2 cellular contexts compared by ENCODE assay signal in the genomic region with DNA sequence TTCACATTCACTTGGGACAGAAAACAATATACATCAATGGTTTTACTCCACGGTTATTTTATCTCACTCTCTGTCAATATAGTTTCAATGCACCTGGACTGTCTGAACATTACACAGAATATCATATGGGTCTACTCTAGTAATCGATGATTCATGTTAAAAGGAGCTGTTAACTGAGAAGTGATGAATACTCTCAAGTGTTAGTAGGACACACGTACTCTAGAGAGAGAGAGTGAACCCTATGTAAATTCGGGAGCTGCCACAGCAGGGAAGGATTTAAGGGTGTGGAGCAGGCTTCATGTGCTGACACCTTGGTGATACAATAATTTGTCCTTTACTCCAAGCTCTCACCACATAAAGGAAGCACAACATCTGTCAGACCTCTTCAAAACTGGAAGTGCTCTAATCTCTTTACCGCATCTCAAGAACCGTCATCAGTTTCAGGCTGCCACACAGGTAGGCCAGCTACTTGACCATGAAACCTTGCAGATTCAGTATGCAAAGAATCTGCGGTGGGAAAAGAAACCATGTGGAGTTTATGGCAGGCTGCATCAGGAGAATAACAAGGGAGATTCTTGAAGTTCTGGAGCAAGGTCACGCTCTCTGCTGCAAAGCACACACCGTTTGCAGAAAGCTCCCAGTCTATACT.
A peak's percentile ranks its signal among the peaks of the same experiment; 100 is the strongest.
TF ChIP-seq lines count a peak whose summit lies in the region.

No MANE protein-coding gene starts in this region.

TF ChIP-seq in GM23338, 12 proteins besides CTCF, POLR2A, EP300 and RAD21:
- TF ChIP-seq, protein P1, sequence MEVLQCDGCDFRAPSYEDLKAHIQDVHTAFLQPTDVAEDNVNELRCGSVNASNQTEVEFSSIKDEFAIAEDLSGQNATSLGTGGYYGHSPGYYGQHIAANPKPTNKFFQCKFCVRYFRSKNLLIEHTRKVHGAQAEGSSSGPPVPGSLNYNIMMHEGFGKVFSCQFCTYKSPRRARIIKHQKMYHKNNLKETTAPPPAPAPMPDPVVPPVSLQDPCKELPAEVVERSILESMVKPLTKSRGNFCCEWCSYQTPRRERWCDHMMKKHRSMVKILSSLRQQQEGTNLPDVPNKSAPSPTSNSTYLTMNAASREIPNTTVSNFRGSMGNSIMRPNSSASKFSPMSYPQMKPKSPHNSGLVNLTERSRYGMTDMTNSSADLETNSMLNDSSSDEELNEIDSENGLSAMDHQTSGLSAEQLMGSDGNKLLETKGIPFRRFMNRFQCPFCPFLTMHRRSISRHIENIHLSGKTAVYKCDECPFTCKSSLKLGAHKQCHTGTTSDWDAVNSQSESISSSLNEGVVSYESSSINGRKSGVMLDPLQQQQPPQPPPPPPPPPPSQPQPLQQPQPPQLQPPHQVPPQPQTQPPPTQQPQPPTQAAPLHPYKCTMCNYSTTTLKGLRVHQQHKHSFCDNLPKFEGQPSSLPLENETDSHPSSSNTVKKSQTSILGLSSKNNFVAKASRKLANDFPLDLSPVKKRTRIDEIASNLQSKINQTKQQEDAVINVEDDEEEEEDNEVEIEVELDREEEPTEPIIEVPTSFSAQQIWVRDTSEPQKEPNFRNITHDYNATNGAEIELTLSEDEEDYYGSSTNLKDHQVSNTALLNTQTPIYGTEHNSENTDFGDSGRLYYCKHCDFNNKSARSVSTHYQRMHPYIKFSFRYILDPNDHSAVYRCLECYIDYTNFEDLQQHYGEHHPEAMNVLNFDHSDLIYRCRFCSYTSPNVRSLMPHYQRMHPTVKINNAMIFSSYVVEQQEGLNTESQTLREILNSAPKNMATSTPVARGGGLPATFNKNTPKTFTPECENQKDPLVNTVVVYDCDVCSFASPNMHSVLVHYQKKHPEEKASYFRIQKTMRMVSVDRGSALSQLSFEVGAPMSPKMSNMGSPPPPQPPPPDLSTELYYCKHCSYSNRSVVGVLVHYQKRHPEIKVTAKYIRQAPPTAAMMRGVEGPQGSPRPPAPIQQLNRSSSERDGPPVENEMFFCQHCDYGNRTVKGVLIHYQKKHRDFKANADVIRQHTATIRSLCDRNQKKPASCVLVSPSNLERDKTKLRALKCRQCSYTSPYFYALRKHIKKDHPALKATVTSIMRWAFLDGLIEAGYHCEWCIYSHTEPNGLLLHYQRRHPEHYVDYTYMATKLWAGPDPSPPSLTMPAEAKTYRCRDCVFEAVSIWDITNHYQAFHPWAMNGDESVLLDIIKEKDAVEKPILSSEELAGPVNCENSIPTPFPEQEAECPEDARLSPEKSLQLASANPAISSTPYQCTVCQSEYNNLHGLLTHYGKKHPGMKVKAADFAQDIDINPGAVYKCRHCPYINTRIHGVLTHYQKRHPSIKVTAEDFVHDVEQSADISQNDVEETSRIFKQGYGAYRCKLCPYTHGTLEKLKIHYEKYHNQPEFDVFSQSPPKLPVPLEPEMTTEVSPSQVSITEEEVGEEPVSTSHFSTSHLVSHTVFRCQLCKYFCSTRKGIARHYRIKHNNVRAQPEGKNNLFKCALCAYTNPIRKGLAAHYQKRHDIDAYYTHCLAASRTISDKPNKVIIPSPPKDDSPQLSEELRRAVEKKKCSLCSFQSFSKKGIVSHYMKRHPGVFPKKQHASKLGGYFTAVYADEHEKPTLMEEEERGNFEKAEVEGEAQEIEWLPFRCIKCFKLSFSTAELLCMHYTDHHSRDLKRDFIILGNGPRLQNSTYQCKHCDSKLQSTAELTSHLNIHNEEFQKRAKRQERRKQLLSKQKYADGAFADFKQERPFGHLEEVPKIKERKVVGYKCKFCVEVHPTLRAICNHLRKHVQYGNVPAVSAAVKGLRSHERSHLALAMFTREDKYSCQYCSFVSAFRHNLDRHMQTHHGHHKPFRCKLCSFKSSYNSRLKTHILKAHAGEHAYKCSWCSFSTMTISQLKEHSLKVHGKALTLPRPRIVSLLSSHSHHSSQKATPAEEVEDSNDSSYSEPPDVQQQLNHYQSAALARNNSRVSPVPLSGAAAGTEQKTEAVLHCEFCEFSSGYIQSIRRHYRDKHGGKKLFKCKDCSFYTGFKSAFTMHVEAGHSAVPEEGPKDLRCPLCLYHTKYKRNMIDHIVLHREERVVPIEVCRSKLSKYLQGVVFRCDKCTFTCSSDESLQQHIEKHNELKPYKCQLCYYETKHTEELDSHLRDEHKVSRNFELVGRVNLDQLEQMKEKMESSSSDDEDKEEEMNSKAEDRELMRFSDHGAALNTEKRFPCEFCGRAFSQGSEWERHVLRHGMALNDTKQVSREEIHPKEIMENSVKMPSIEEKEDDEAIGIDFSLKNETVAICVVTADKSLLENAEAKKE (CRISPR knock-in tag; IDR thresholded peaks at IDR 0.05), result 0 out of 2 replicates have a peak, but pooled peaks have one; percentile 28
- TF ChIP-seq CREB1 (CRISPR knock-in tag; IDR thresholded peaks at IDR 0.05; ENCODE audit: low read depth), result no peak

TF ChIP-seq in H1, 55 proteins besides CTCF, POLR2A, EP300 and RAD21:
- no peak for TF ChIP-seq CBX5 (IDR thresholded peaks at IDR 0.05; ENCODE audit: low read depth, low read length)
- peak; percentile 38; the same call in 1 of the 2 replicates for TF ChIP-seq E2F6 (IDR thresholded peaks at IDR 0.05)
- peak; percentile 13; the same call in 1 of the 2 replicates for TF ChIP-seq MAX (IDR thresholded peaks at IDR 0.05)
